In genomic region chr2:11701831-11702301, GRCh38 we compare ENCODE assay signal across 11 cellular contexts.
DNase-seq lines count a peak whose midpoint lies in the region.
"Had no signal": no experiment of that assay in that cellular context is flagged by ENCODE, and none has a peak within 500 bp of the region (broad histone marks: within the 10 kb centered on the region; RNA-seq: fewer than 3 reads in every experiment).

No MANE protein-coding gene starts in this region.

- DNase-seq in GDM1 (lab: John Stamatoyannopoulos, UW) (peak; percentile 68), NCI-H524 (lab: John Stamatoyannopoulos, UW) (peak; percentile 88 to 96), pons (ENCODE audit: low spot score) (peak; percentile 64), HK-2 (ENCODE audit: unreplicated experiment) (no peak), DMS79 treated with DMSO at 0.1 percent for 48 hours (lab: John Stamatoyannopoulos, UW) (no peak), NCI-H1436 (lab: John Stamatoyannopoulos, UW) (no peak)
- no peak for DNase-seq in activated naive CD4-positive, alpha-beta T cell treated with anti-CD3 and anti-CD28 coated beads, Interleukin-2, amount 50 U/mL, for 16 hours
- DNase-seq: NCI-H2081; ovary; stimulated activated CD4-positive, alpha-beta T cell treated with anti-CD3 and anti-CD28 coated beads, Interleukin-4, amount 100 ng/mL, for 24 hours had no signal

- H3K27ac ChIP-seq in cingulate gyrus (ENCODE audit: low read depth, low read length): peak overlapping the region; percentile 11
- H3K27ac ChIP-seq: ovary had no signal

Comparison
In these comparisons a context has a peak if more than half of its experiments do, and no peak if none do; other contexts are left out.
1. DNase-seq: peak in GDM1 (single experiment), NCI-H524 (2 of 2) and pons (single experiment); none in HK-2 (single experiment), DMS79 treated with DMSO at 0.1 percent for 48 hours (single experiment), activated naive CD4-positive, alpha-beta T cell treated with anti-CD3 and anti-CD28 coated beads, Interleukin-2, amount 50 U/mL, for 16 hours (single experiment) and NCI-H1436 (single experiment).